In the genomic region with DNA sequence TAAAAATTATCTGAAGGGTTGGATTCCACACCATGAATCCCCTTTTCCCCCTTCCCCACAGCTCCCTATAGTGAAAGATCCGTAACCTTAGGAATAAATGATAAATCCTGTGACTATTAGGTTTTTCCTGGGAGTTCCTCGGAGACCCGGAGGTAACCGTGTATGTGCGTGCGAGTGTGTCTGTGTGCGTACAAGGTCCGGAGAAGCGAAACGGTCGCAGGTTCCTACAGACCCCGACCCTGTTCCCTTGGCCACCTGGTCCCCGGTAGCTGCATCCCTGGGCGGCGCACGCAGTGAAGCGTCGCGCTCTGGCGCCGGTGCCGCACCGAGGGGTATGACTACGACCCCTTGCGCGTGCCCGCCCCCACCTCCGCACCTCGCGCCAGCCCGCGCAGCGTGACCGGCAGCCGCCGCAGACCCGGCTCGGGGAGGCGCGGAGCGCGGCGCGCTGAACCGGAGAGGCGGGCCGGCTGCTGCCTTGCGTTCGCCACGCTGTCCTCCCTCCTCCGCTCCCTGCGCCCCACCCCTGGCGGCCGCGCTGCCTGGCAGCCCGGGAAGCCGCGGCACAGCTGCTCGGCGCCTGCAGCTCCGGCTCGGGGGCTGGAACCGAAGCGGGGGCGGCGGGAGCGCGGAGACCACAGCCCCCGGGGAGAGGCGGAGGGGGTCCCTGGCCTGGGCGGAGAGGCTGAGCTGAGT, we compare ENCODE assay signal across 7 cellular contexts.
DNase-seq lines count a peak whose midpoint lies in the region; ATAC-seq and TF ChIP-seq lines count a peak whose summit lies in the region.

TSS of gene AK5 (plus strand) at position 529 of the 696 bp plus-strand sequence. CDS start 295 bp downstream, outside the sequence.

- H3K4me3 ChIP-seq in brain microvascular endothelial cell (ENCODE audit: low read depth, low read length) (peak within 1 kb of the TSS; percentile 75), iPS-15b (ENCODE audit: low read depth, low read length) (peak within 1 kb of the TSS; percentile 88), skeletal muscle cell (ENCODE audit: low read depth, low read length) (peak within 1 kb of the TSS; percentile 76)

- in situ Hi-C loops in brain microvascular endothelial cell (cut with HindIII; ENCODE audit: low pct_ligation_motif_present, low sequenced_read_pairs) = no loop called here

- DNase-seq in T-helper 22 cell (ENCODE audit: low read depth) (peak; percentile 0), brain microvascular endothelial cell (no peak), skeletal muscle cell (ENCODE audit: low read depth) (no peak), cerebellar nuclear complex (lab: John Stamatoyannopoulos, UW) (no peak)

- TF ChIP-seq CTCF in brain microvascular endothelial cell (IDR thresholded peaks at IDR 0.05; ENCODE audit: low read depth, low read length, missing control alignments) = no peak

- H3K9me3 ChIP-seq in iPS-15b (ENCODE audit: control insufficient read depth, insufficient read depth, low read length) = no peaks in the 10 kb centered on the region

- H3K4me1 ChIP-seq in iPS-15b (ENCODE audit: control insufficient read depth, insufficient read depth, low read length) = peaks cover 7% of the 10 kb centered on the region

- ATAC-seq in GM18909 (IDR thresholded peaks at IDR 0.05; ENCODE audit: poor library complexity, unreplicated experiment) = peak; percentile 59
- peak; percentile 55 for ATAC-seq in HG03460 (IDR thresholded peaks at IDR 0.05; ENCODE audit: unreplicated experiment)

- H3K27ac ChIP-seq in brain microvascular endothelial cell = no peak within 1 kb of the TSS

- H3K9ac ChIP-seq in iPS-15b (ENCODE audit: low read depth, low read length) = peak within 1 kb of the TSS; percentile 49

- H3K27me3 ChIP-seq in brain microvascular endothelial cell (replicated peaks) (no peaks in the 10 kb centered on the region), iPS-15b (ENCODE audit: control insufficient read depth, insufficient read depth, low read length) (peaks cover 42% of the 10 kb centered on the region)

- H3K36me3 ChIP-seq in brain microvascular endothelial cell (replicated peaks) = no peaks in the 10 kb centered on the region
- H3K36me3 ChIP-seq in iPS-15b (ENCODE audit: control insufficient read depth, insufficient read depth, low read length) = no peaks in the 10 kb centered on the region
